Comparison of ENCODE assay signal across 18 cellular contexts in genomic region chr1:25747046-25747705, GRCh38.
"Had no signal": no experiment of that assay in that cellular context is flagged by ENCODE, and none has a peak within 500 bp of the region (broad histone marks: within the 10 kb centered on the region; RNA-seq: fewer than 3 reads in every experiment).

No MANE protein-coding gene starts in this region.

- H3K27ac Mint-ChIP-seq: activated T-helper 2 cell treated with anti-CD3 and anti-CD28 coated beads, Interferon-gamma antibody, Interleukin-2, Interleukin-4, amounts not matched to agents 10 μg/mL and 5 μg/mL and 100 μg/mL, durations not matched to agents 14 hours and 24 hours and 36 hours; memory B cell; progenitor cell of endocrine pancreas; stimulated activated memory B cell treated with anti-CD40 and anti-IgM and Interleukin-4, amounts not matched to agents 10 μg/mL and 1 μg/mL and 100 μg/mL, for 72 hours had no signal

- H3K4me1 ChIP-seq: colonic mucosa had no signal

- H3K36me3 ChIP-seq: cardiac muscle cell, colonic mucosa, right atrium auricular region had no signal

- H3K9me3 ChIP-seq: colonic mucosa, right atrium auricular region had no signal

- H3K27ac ChIP-seq: cardiac muscle cell, colonic mucosa, right atrium auricular region had no signal

- ATAC-seq: esophagus mucosa; left ventricle myocardium superior; stimulated activated memory B cell treated with anti-CD40 and anti-IgM and Interleukin-4, amounts not matched to agents 10 μg/mL and 1 μg/mL and 100 μg/mL, for 72 hours had no signal

- H3K4me3 ChIP-seq: cardiac muscle cell, colonic mucosa, right atrium auricular region had no signal

- H3K36me3 Mint-ChIP-seq: stimulated activated memory B cell treated with anti-CD40 and anti-IgM and Interleukin-4, amounts not matched to agents 10 μg/mL and 1 μg/mL and 100 μg/mL, for 72 hours had no signal

- H3K4me3 Mint-ChIP-seq: activated naive CD4-positive, alpha-beta T cell treated with anti-CD3 and anti-CD28 coated beads for 36 hours; memory B cell; nephron; stimulated activated memory B cell treated with anti-CD40 and anti-IgM and Interleukin-4, amounts not matched to agents 10 μg/mL and 1 μg/mL and 100 μg/mL, for 72 hours had no signal

- DNase-seq: activated CD4-positive, alpha-beta T cell treated with anti-CD3 and anti-CD28 coated beads for 1 hour; activated CD4-positive, alpha-beta T cell treated with anti-CD3 and anti-CD28 coated beads, Interleukin-2, amount 50 U/mL, for 4 hours; activated naive CD4-positive, alpha-beta T cell treated with anti-CD3 and anti-CD28 coated beads for 36 hours; activated T-cell treated with anti-CD3 and anti-CD28 coated beads for 4 hours; colonic mucosa; kidney glomerular epithelial cell; left ventricle myocardium superior; occipital lobe; stimulated activated CD4-positive, alpha-beta T cell treated with anti-CD3 and anti-CD28 coated beads, Interleukin-2, amount 100 ng/mL, for 48 hours; T1000 had no signal

- H3K4me1 Mint-ChIP-seq: memory B cell; stimulated activated memory B cell treated with anti-CD40 and anti-IgM and Interleukin-4, amounts not matched to agents 10 μg/mL and 1 μg/mL and 100 μg/mL, for 72 hours had no signal

- H3K27me3 ChIP-seq: cardiac muscle cell, colonic mucosa, right atrium auricular region had no signal
